Comparison of ENCODE assay signal across 11 cellular contexts in the genomic region with DNA sequence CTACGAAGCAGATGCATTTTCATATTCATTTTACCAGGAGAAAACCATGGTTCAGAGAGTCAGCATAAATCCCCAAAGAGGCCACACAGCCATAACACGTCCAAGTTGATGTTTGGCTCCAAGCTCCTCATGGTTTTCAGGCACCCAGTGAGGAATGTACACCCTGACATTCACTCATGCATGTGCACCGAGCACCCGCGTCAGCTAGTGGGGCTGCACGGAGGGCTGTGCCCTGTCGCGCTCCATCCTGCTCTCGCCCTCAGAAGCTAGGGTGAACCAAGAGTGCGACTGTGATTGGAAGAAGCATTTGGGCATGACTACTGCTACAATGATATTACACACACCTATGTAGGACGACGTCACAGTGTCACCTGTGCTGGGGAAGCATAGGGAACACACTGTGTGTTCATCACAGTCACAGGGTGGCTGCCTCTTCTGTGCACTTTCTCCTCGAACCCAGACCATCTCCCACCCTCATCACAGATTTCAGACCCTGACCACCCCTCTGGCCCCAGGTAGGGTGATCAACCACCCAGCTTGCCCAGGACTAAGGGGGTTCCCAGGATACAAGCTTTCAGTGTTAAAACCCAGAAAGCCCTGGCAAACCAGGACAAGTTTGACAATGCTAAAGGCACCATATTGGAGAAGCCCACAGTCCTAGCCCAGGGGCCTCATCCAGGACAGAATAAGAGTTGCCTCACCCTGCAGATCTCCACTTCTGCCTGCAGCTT.
A peak's percentile ranks its signal among the peaks of the same experiment; 100 is the strongest.
DNase-seq lines count a peak whose midpoint lies in the region; ATAC-seq and TF ChIP-seq lines count a peak whose summit lies in the region.
"Had no signal": no experiment of that assay in that cellular context is flagged by ENCODE, and none has a peak within 500 bp of the region (broad histone marks: within the 10 kb centered on the region; RNA-seq: fewer than 3 reads in every experiment).

No MANE protein-coding gene starts in this region.

- H3K4me1 ChIP-seq in aorta (ENCODE audit: control insufficient read depth in 1 of 2, insufficient read depth in 2 of 2, low read length in 2 of 2) (no peaks in the 10 kb centered on the region), gastroesophageal sphincter (no peaks in the 10 kb centered on the region)
- H3K4me1 ChIP-seq: Caco-2 had no signal

- no peaks in the 10 kb centered on the region for H3K36me3 Mint-ChIP-seq in osteocyte (ENCODE audit: unreplicated experiment)
- H3K36me3 Mint-ChIP-seq: CD8-positive, alpha-beta memory T cell had no signal

- no peak for TF ChIP-seq CTCF in osteocyte (IDR thresholded peaks at IDR 0.05)
- no peak for TF ChIP-seq CTCF in gastroesophageal sphincter (IDR thresholded peaks at IDR 0.05)

- DNase-seq in ecto neural progenitor cell (ENCODE audit: low spot score) (peak; percentile 26), islet precursor cell (peak; percentile 16), osteocyte (ENCODE audit: extremely low spot score, unreplicated experiment) (peak; percentile 66), aorta (peak in 1 of 2 donors; percentile 32), HCEC 1CT (no peak)
- DNase-seq: Caco-2; CD8-positive, alpha-beta memory T cell; DND-41; GDM1 had no signal

- H3K27me3 ChIP-seq in aorta (ENCODE audit: control insufficient read depth in 1 of 2, insufficient read depth in 2 of 2, low read length in 1 of 2) (no peaks in the 10 kb centered on the region), gastroesophageal sphincter (peaks cover 38% of the 10 kb centered on the region)

- H3K9me3 ChIP-seq in aorta (ENCODE audit: control insufficient read depth, low read length), result no peaks in the 10 kb centered on the region
- H3K9me3 ChIP-seq in gastroesophageal sphincter, result peaks cover 0 to 8% (median 0%) of the 10 kb centered on the region in 3 donors
- H3K9me3 ChIP-seq: Caco-2 had no signal

- ATAC-seq in aorta (ENCODE audit: low FRiP score) (peak; percentile 33), HG03196 (IDR thresholded peaks at IDR 0.05; ENCODE audit: unreplicated experiment) (no peak), gastroesophageal sphincter (no peak)

- H3K4me3 ChIP-seq in aorta (ENCODE audit: low read length in 2 of 2) (no peak overlapping the region), gastroesophageal sphincter (no peak overlapping the region)

- intact Hi-C loops in aorta (cut with DNase I), result no loop called here

- H3K27ac ChIP-seq in aorta (ENCODE audit: low read depth in 1 of 2, low read length in 2 of 2) (no peak overlapping the region), gastroesophageal sphincter (no peak overlapping the region)

- 84 to 87% methylated on average over 13 of the region's 13 CpGs for WGBS in aorta, 2 donors
- WGBS in gastroesophageal sphincter (ENCODE audit: low coverage in 1 of 2), 2 donors, result 55 to 83% methylated on average over 1 to 3 of the region's 13 CpGs

- H3K4me3 Mint-ChIP-seq in osteocyte (ENCODE audit: unreplicated experiment), result no peak overlapping the region

- H3K36me3 ChIP-seq in aorta (ENCODE audit: control insufficient read depth in 1 of 2, insufficient read depth in 2 of 2, low read length in 1 of 2) (no peaks in the 10 kb centered on the region), gastroesophageal sphincter (no peaks in the 10 kb centered on the region)

- no peaks in the 10 kb centered on the region for H3K4me1 Mint-ChIP-seq in osteocyte (ENCODE audit: unreplicated experiment)

- H3K9me3 Mint-ChIP-seq in osteocyte (ENCODE audit: unreplicated experiment), result no peaks in the 10 kb centered on the region
- H3K9me3 Mint-ChIP-seq: CD8-positive, alpha-beta memory T cell had no signal

- no peak overlapping the region for H3K27ac Mint-ChIP-seq in osteocyte (ENCODE audit: unreplicated experiment)
- H3K27ac Mint-ChIP-seq: CD8-positive, alpha-beta memory T cell had no signal

- TF ChIP-seq EP300 in gastroesophageal sphincter (IDR thresholded peaks at IDR 0.05), result no peak

- no peaks in the 10 kb centered on the region for H3K27me3 Mint-ChIP-seq in osteocyte (ENCODE audit: unreplicated experiment)

- TF ChIP-seq POLR2A in gastroesophageal sphincter (IDR thresholded peaks at IDR 0.05), result no peak
